ENCODE assay signal across 9 cellular contexts in the genomic region with DNA sequence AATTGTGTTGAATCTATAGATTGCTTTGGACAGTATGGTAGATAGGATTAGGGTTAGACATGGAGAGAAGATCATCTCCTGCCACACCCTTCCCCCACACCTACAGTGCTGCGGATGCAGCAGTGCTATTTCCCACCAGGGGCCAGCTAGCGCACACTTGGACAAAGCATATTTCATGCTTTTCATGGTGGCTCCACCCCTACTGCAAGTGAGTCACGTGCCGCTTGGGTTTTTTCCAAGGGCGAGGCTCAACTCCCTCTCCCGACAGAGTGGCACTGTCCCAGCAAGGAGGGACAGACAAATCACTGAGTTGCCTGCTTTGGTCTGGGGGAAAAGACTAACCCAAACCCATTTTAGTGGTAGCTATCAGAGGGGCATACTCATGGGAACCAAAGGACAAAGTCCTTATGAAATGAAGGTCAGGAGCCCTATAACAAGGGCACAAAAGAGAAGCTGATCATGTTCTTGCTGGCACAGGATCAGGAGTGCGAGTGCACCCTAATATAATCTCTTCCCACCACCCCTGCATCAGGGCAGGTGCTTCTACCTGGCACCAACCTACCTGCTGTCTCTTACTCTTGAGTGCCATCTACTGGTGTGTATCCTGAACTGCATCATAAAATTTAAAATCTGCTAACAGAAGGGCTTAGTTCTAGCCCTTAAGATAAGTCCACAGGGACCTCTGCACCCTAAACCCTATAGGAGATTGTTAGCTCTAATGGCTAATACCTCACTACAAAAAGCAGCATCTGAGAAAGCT. TPM values are rescaled to one million over a fixed set of nuclear protein-coding genes. Genes with fewer than 3 reads are reported as not detected.
A peak's percentile ranks its signal among the peaks of the same experiment; 100 is the strongest.
DNase-seq lines count a peak whose midpoint lies in the region; ATAC-seq, FAIRE-seq and TF ChIP-seq lines count a peak whose summit lies in the region.
"Had no signal": no experiment of that assay in that cellular context is flagged by ENCODE, and none has a peak within 500 bp of the region (broad histone marks: within the 10 kb centered on the region; RNA-seq: fewer than 3 reads in every experiment).

No MANE protein-coding gene starts in this region.

- no peaks in the 10 kb centered on the region for H3K9me3 ChIP-seq in CD4-positive, alpha-beta memory T cell (ENCODE audit: control insufficient read depth in 1 of 2, low read length in 2 of 2)
- H3K9me3 ChIP-seq in GM12878 (replicated peaks; ENCODE audit: control insufficient read depth, insufficient read depth, low read length) (no peaks in the 10 kb centered on the region), mesenchymal stem cell (ENCODE audit: control insufficient read depth, low read length) (no peaks in the 10 kb centered on the region)

- SMC1A ChIA-PET in GM12878 (lab: Charles Lee; ENCODE audit: uncharacterized antibody, unreplicated experiment): interaction anchor here (0.6 to 2.8 kb wide), 22 partner anchors 10 to 1746 kb away, joined by 3 to 17 read pairs (median 5); a partner anchor contains a TSS

- H3K79me2 ChIP-seq in GM12878 (ENCODE audit: control insufficient read depth, insufficient read depth, low read length): no peaks in the 10 kb centered on the region

- H3K4me2 ChIP-seq in GM12878 (ENCODE audit: control insufficient read depth, insufficient read depth) (no peak overlapping the region), mesenchymal stem cell (ENCODE audit: low read length, poor library complexity, severe bottlenecking) (no peak overlapping the region)

- H2BK120ac ChIP-seq in mesenchymal stem cell (ENCODE audit: low read depth, low read length): no peak overlapping the region

- TF ChIP-seq RAD21 in GM12878 (IDR thresholded peaks at IDR 0.05; ENCODE audit: insufficient read depth, low read depth, low read length): peak; percentile 82

- TF ChIP-seq CTCF in GM12878 (IDR thresholded peaks at IDR 0.05 in 2 of 3, conservative IDR thresholded peaks at IDR 0.05 in 1 of 3; ENCODE audit: control insufficient read depth in 2 of 3, extremely low read depth in 1 of 3, insufficient read depth in 1 of 3, low read depth in 3 of 3, low read length in 3 of 3): peak; percentile 64 to 76 (median 68)

- H2BK12ac ChIP-seq in mesenchymal stem cell (ENCODE audit: low read length in 2 of 2): no peak overlapping the region

- H3K79me1 ChIP-seq in mesenchymal stem cell (replicated peaks; ENCODE audit: low read length, poor library complexity, severe bottlenecking): no peaks in the 10 kb centered on the region

- no peaks in the 10 kb centered on the region for H4K20me1 ChIP-seq in GM12878 (ENCODE audit: control insufficient read depth, insufficient read depth)

- H3K9ac ChIP-seq in GM12878 (ENCODE audit: control insufficient read depth, insufficient read depth, low read length): no peak overlapping the region
- no peak overlapping the region for H3K9ac ChIP-seq in mesenchymal stem cell (ENCODE audit: low read length)

- peaks cover 0 to 7% (median 3%) of the 10 kb centered on the region in 4 donors for H3K4me1 Mint-ChIP-seq in CD4-positive, alpha-beta memory T cell

- FAIRE-seq in GM12878 (lab: Jason Lieb, UNC): no peak

- H3K4me3 ChIP-seq in CD4-positive, alpha-beta memory T cell (ENCODE audit: low read length in 2 of 2): no peak overlapping the region
- H3K4me3 ChIP-seq in GM12878 (no peak overlapping the region), mesenchymal stem cell (ENCODE audit: insufficient read depth in 1 of 2, low read depth in 1 of 2, low read length in 2 of 2) (no peak overlapping the region)
- H3K4me3 ChIP-seq: skin epidermis had no signal

- peaks cover 0 to 3% of the 10 kb centered on the region in 2 donors for H3K36me3 Mint-ChIP-seq in CD4-positive, alpha-beta memory T cell

- RAD21 ChIA-PET in GM12878 (lab: Charles Lee; ENCODE audit: unreplicated experiment): interaction anchor here (0.9 to 2.7 kb wide), 12 partner anchors 36 to 1746 kb away, joined by 3 to 20 read pairs (median 6); a partner anchor contains a TSS

- H2AFZ ChIP-seq in GM12878 (ENCODE audit: control insufficient read depth, low read depth, low read length) (no peak overlapping the region), mesenchymal stem cell (ENCODE audit: low read depth, low read length) (no peak overlapping the region)

- intact Hi-C loops in CD4-positive, alpha-beta memory T cell (cut with micrococcal nuclease): loop anchor here (1.0 to 5.0 kb wide), 2 partner anchors 114 to 1742 kb away; a partner anchor contains a TSS
- intact Hi-C loops in GM12878 (cut with micrococcal nuclease; ENCODE audit: unreplicated experiment): loop anchor here (1.0 to 5.0 kb wide), 2 partner anchors 114 to 347 kb away; a partner anchor contains a TSS

- TF ChIP-seq EP300 in GM12878 (IDR thresholded peaks at IDR 0.05; ENCODE audit: borderline replicate concordance in 1 of 2, control insufficient read depth in 1 of 2, low read depth in 2 of 2, low read length in 2 of 2): no peak

- H3K18ac ChIP-seq in mesenchymal stem cell (ENCODE audit: low read depth in 1 of 2, low read length in 2 of 2): no peak overlapping the region

- no peak overlapping the region for H2AK5ac ChIP-seq in mesenchymal stem cell (ENCODE audit: low read length, severe bottlenecking)

- no peaks in the 10 kb centered on the region for H3K27me3 ChIP-seq in CD4-positive, alpha-beta memory T cell (ENCODE audit: insufficient read depth, low read length)
- H3K27me3 ChIP-seq in GM12878 (replicated peaks in 1 of 2; ENCODE audit: control insufficient read depth in 2 of 2, insufficient read depth in 2 of 2, low read length in 1 of 2): no peaks in the 10 kb centered on the region
- no peaks in the 10 kb centered on the region for H3K27me3 ChIP-seq in mesenchymal stem cell (ENCODE audit: control insufficient read depth in 1 of 2, insufficient read depth in 1 of 2, low read length in 2 of 2)

- DNase-seq in CD4-positive, alpha-beta memory T cell: peak; percentile 33 to 56 (median 53)
- peak; percentile 27 for DNase-seq in NCI-H460 (ENCODE audit: extremely low read depth, low read depth)
- DNase-seq in GM12878 (ENCODE audit: low read depth, low spot score): no peak
- DNase-seq in mesenchymal stem cell: peak; percentile 2
- no peak for DNase-seq in NCI-H2081 treated with DMSO at 0.1 percent for 48 hours (lab: John Stamatoyannopoulos, UW)
- no peak for DNase-seq in NCI-H526 treated with DMSO at 0.1 percent for 48 hours (lab: John Stamatoyannopoulos, UW)

- no peaks in the 10 kb centered on the region for H3K36me3 ChIP-seq in CD4-positive, alpha-beta memory T cell (ENCODE audit: insufficient read depth, low read length)
- H3K36me3 ChIP-seq in GM12878 (ENCODE audit: control insufficient read depth in 2 of 2, insufficient read depth in 2 of 2, low read length in 1 of 2) (no peaks in the 10 kb centered on the region), mesenchymal stem cell (ENCODE audit: control insufficient read depth in 1 of 2, insufficient read depth in 2 of 2, low read depth in 1 of 2, low read length in 2 of 2) (no peaks in the 10 kb centered on the region)

- no peak overlapping the region for H3K4ac ChIP-seq in mesenchymal stem cell (ENCODE audit: low read depth in 1 of 2, low read length in 2 of 2)

- H3K27ac Mint-ChIP-seq in CD4-positive, alpha-beta memory T cell: peak overlapping the region in 3 of 7 donors; percentile 17 to 38 (median 28)

- H4K8ac ChIP-seq in mesenchymal stem cell (ENCODE audit: low read length): no peak overlapping the region

- H3K14ac ChIP-seq in mesenchymal stem cell (ENCODE audit: low read length in 2 of 2): no peak overlapping the region

- CTCF ChIA-PET in CD4-positive, alpha-beta memory T cell (lab: Charles Lee; ENCODE audit: partially characterized antibody): interaction anchor here (0.7 to 3.1 kb wide), 19 partner anchors 9 to 1746 kb away, joined by 3 to 41 read pairs (median 3); a partner anchor contains a TSS
- CTCF ChIA-PET in GM12878 (lab: Yijun Ruan, JAX): interaction anchor here (0.6 to 3.1 kb wide), 34 partner anchors 8 to 1745 kb away, joined by 3 to 44 read pairs (median 4); a partner anchor contains a TSS

- no TSS peak for BruUV-seq in GM12878 (replicated peaks; lab: Mats Ljungman, UMichigan)

- ATAC-seq in GM18502 (IDR thresholded peaks at IDR 0.05; ENCODE audit: poor library complexity, unreplicated experiment): peak; percentile 50
- peak; percentile 82 for ATAC-seq in GM12878
- no peak for ATAC-seq in HG03432 (IDR thresholded peaks at IDR 0.05; ENCODE audit: unreplicated experiment)

- H3K27ac ChIP-seq in CD4-positive, alpha-beta memory T cell (ENCODE audit: low read depth, low read length): no peak overlapping the region
- no peak overlapping the region for H3K27ac ChIP-seq in GM12878 (ENCODE audit: control insufficient read depth, insufficient read depth)
- no peak overlapping the region for H3K27ac ChIP-seq in mesenchymal stem cell (ENCODE audit: low read length, poor library complexity, severe bottlenecking)
- H3K27ac ChIP-seq: skin epidermis had no signal

- WGBS in GM12878 (ENCODE audit: insufficient coverage, insufficient replicate concordance, low lambda C conversion rate, missing lambda C conversion rate): 63% methylated on average over 7 of the region's 7 CpGs
- WGBS in mesenchymal stem cell: 58% methylated on average over 7 of the region's 7 CpGs

- no peaks in the 10 kb centered on the region for H3K9me3 Mint-ChIP-seq in CD4-positive, alpha-beta memory T cell

- POLR2A ChIA-PET in CD4-positive, alpha-beta memory T cell (lab: Charles Lee; ENCODE audit: partially characterized antibody): no interaction called here
- POLR2A ChIA-PET in GM12878 (lab: Charles Lee): interaction anchor here (0.6 to 1.0 kb wide), 4 partner anchors 10 to 693 kb away, joined by 3 to 4 read pairs (median 3); a partner anchor contains a TSS

- no peak overlapping the region for H4K91ac ChIP-seq in mesenchymal stem cell (ENCODE audit: low read length)

- no peaks in the 10 kb centered on the region for H3K4me1 ChIP-seq in CD4-positive, alpha-beta memory T cell (ENCODE audit: insufficient read depth, low read length)
- H3K4me1 ChIP-seq in GM12878 (ENCODE audit: control insufficient read depth, insufficient read depth, low read length) (no peaks in the 10 kb centered on the region), mesenchymal stem cell (ENCODE audit: control insufficient read depth, insufficient read depth, low read depth, low read length) (no peaks in the 10 kb centered on the region)

- no peak overlapping the region for H3K4me3 Mint-ChIP-seq in CD4-positive, alpha-beta memory T cell

- no peak for TF ChIP-seq POLR2A in GM12878 (IDR thresholded peaks at IDR 0.05; ENCODE audit: low read depth, low read length)

- H2BK15ac ChIP-seq in mesenchymal stem cell (ENCODE audit: low read depth, poor library complexity, severe bottlenecking): no peak overlapping the region

- H2BK5ac ChIP-seq in mesenchymal stem cell (ENCODE audit: low read depth, low read length, poor library complexity, severe bottlenecking): no peak overlapping the region

- in situ Hi-C loops in GM12878 (cut with MboI): loop anchor here (10.0 kb wide), 2 partner anchors 120 to 1470 kb away; no protein-coding TSS in a partner anchor

- no peak overlapping the region for H3K23ac ChIP-seq in mesenchymal stem cell (ENCODE audit: low read length in 2 of 2)

- H3K27me3 Mint-ChIP-seq in CD4-positive, alpha-beta memory T cell: no peaks in the 10 kb centered on the region

RNA-seq across cellular contexts. Expression of a gene that starts 55.1 kb away (rescaled TPM):
- total RNA-seq in CD4-positive, alpha-beta memory T cell: not detected
- under 1 TPM in 1 of 2 donors, not detected in 1; 0.45 TPM for polyA plus RNA-seq in CD4-positive, alpha-beta memory T cell
- total RNA-seq in NCI-H460 (2014; rRNA removed; shearing (Covaris generic)): 0.22 TPM in 1 of 2 replicates, not detected in the other
- polyA plus RNA-seq in NCI-H460 (2014; cell fraction: nucleus; rRNA removed): not detected in 2 replicates
- not detected in 2 replicates for total RNA-seq in GM12878 (2013; cell fraction: nucleolus; rRNA removed)
- total RNA-seq in GM12878 (2014; rRNA removed): not detected in 2 replicates
- total RNA-seq in GM12878 (2014; rRNA removed; fragmentation: Illumina TruSeq; extraction: Trizol): not detected in 2 replicates
- 0.44 TPM in 1 of 2 replicates, not detected in the other for total RNA-seq in GM12878 (2021)
- polyA plus RNA-seq in GM12878 (2011; ENCODE audit: low read depth): not detected
- polyA plus RNA-seq in GM12878 (2011; rRNA removed): 0.29 and 0.80 TPM in 2 replicates
- 0.72 and 0.89 TPM in 2 replicates for polyA plus RNA-seq in GM12878 (2011; cell fraction: cytosol; rRNA removed)
- 0.25 TPM in 1 of 2 replicates, not detected in the other for polyA plus RNA-seq in GM12878 (2011; cell fraction: nucleus; rRNA removed)
- polyA plus RNA-seq in GM12878 (2012): 0.89 and 0.91 TPM in 2 replicates
- 0.24 TPM in 1 of 2 replicates, not detected in the other for polyA plus RNA-seq in GM12878 (2014; fragmentation: Illumina TruSeq; extraction: Trizol)
- polyA plus RNA-seq in GM12878 (2014; fragmentation: Nextera tagmentation; extraction: Ambion mirVana): not detected
- polyA plus RNA-seq in GM12878 (2014; rRNA removed): 0.14 TPM in 1 of 2 replicates, not detected in the other
- polyA plus RNA-seq in GM12878 (2016; fragmentation: Nextera tagmentation; extraction: Ambion mirVana): under 1 TPM in 1 of 2 experiments, not detected in 1; 0.29 TPM
- polyA minus RNA-seq in GM12878 (2011; rRNA and poly(A)+ RNA removed): 0.44 and 0.57 TPM in 2 replicates
- polyA minus RNA-seq in GM12878 (2011; cell fraction: cytosol; rRNA and poly(A)+ RNA removed): not detected in 2 replicates
- not detected in 2 replicates for polyA minus RNA-seq in GM12878 (2011; cell fraction: nucleus; rRNA and poly(A)+ RNA removed)
- polyA plus RNA-seq in mesenchymal stem cell (2013, experiment 1 of 2): not detected
- polyA plus RNA-seq in mesenchymal stem cell (2013, experiment 2 of 2): not detected

Comparison
In these comparisons a context has a peak if more than half of its experiments do, and no peak if none do; other contexts are left out.
1. DNase-seq: peak in CD4-positive, alpha-beta memory T cell (5 of 5), NCI-H460 (single experiment) and mesenchymal stem cell (single experiment); none in GM12878 (single experiment), NCI-H2081 treated with DMSO at 0.1 percent for 48 hours (single experiment) and NCI-H526 treated with DMSO at 0.1 percent for 48 hours (single experiment).